Comparison of ENCODE assay signal across 10 cellular contexts in genomic region chr20:13783528-13783927, GRCh38.
DNase-seq lines count a peak whose midpoint lies in the region; ATAC-seq and TF ChIP-seq lines count a peak whose summit lies in the region.
"Had no signal": no experiment of that assay in that cellular context is flagged by ENCODE, and none has a peak within 500 bp of the region (broad histone marks: within the 10 kb centered on the region; RNA-seq: fewer than 3 reads in every experiment).

No MANE protein-coding gene starts in this region.

- no peaks in the 10 kb centered on the region for H4K20me1 ChIP-seq in OCI-LY3 (ENCODE audit: insufficient read depth, low read length)

- no peaks in the 10 kb centered on the region for H3K9me3 Mint-ChIP-seq in effector memory CD8-positive, alpha-beta T cell

- H3K36me3 Mint-ChIP-seq in effector memory CD8-positive, alpha-beta T cell (ENCODE audit: insufficient read depth): peaks cover 40% of the 10 kb centered on the region

- H3K36me3 ChIP-seq in OCI-LY3 (replicated peaks; ENCODE audit: low read depth, low read length) (peaks cover 35% of the 10 kb centered on the region), neuron (ENCODE audit: insufficient read depth, low read length) (peaks cover 42% of the 10 kb centered on the region)
- H3K36me3 ChIP-seq: neutrophil had no signal

- DNase-seq in GM12864 (ENCODE audit: low read depth) (no peak), DMS153 (lab: John Stamatoyannopoulos, UW) (no peak), NCI-H1092 (lab: John Stamatoyannopoulos, UW) (no peak), cerebellar nuclear complex (lab: John Stamatoyannopoulos, UW) (no peak)
- no peak for DNase-seq in effector memory CD8-positive, alpha-beta T cell
- no peak for DNase-seq in stimulated activated CD4-positive, alpha-beta T cell treated with anti-CD3 and anti-CD28 coated beads, Interleukin-2, amount 100 ng/mL, for 48 hours

- H2AFZ ChIP-seq in OCI-LY3 (ENCODE audit: low read depth, low read length) (no peak overlapping the region), neuron (ENCODE audit: low read depth, low read length) (no peak overlapping the region)

- H3K4me1 ChIP-seq in OCI-LY3 (ENCODE audit: low read length) (peaks cover 18% of the 10 kb centered on the region), neuron (ENCODE audit: insufficient read depth, low read length) (peaks cover 16% of the 10 kb centered on the region)

- H3K27ac ChIP-seq in OCI-LY3 (ENCODE audit: low read length): no peak overlapping the region
- H3K27ac ChIP-seq: neutrophil had no signal

- ATAC-seq in effector memory CD8-positive, alpha-beta T cell (replicated peaks): no peak
- ATAC-seq: activated CD4-positive, CD25-positive, alpha-beta regulatory T cell treated with anti-CD3 and anti-CD28 coated beads, Interleukin-2, amount 50 U/mL, for 24 hours had no signal

- H3K9me3 ChIP-seq in OCI-LY3 (ENCODE audit: insufficient read depth, low read length): no peaks in the 10 kb centered on the region
- H3K9me3 ChIP-seq in neuron (ENCODE audit: low read length): no peaks in the 10 kb centered on the region
- H3K9me3 ChIP-seq: neutrophil had no signal

- H3K79me2 ChIP-seq in OCI-LY3 (ENCODE audit: low read length): peaks cover 89% of the 10 kb centered on the region

- TF ChIP-seq CTCF in GM12864 (IDR thresholded peaks at IDR 0.05; ENCODE audit: low read depth, low read length, missing control alignments) (no peak), OCI-LY3 (IDR thresholded peaks at IDR 0.05; ENCODE audit: low read depth, low read length) (no peak)

- H3K4me3 ChIP-seq in GM12864 (ENCODE audit: low read depth, low read length): peak overlapping the region; percentile 73
- H3K4me3 ChIP-seq in OCI-LY3 (ENCODE audit: low read length): peak overlapping the region; percentile 84
- H3K4me3 ChIP-seq in neuron (ENCODE audit: low read length): peak overlapping the region; percentile 87

- H3K4me2 ChIP-seq in OCI-LY3 (ENCODE audit: low read length): peak overlapping the region; percentile 75

- no peaks in the 10 kb centered on the region for H3K27me3 ChIP-seq in OCI-LY3 (ENCODE audit: low read depth, low read length)
- no peaks in the 10 kb centered on the region for H3K27me3 ChIP-seq in neuron (ENCODE audit: insufficient read depth, low read length)
- H3K27me3 ChIP-seq: neutrophil had no signal

- H3K27me3 Mint-ChIP-seq in effector memory CD8-positive, alpha-beta T cell: no peaks in the 10 kb centered on the region

- H3K4me1 Mint-ChIP-seq in effector memory CD8-positive, alpha-beta T cell (ENCODE audit: low read depth in 2 of 2): peaks cover 34 to 51% of the 10 kb centered on the region in 2 donors

- peak overlapping the region in 1 of 2 donors; percentile 99 for H3K27ac Mint-ChIP-seq in effector memory CD8-positive, alpha-beta T cell

- peak overlapping the region; percentile 95 to 98 for H3K4me3 Mint-ChIP-seq in effector memory CD8-positive, alpha-beta T cell

- peak overlapping the region; percentile 84 for H3K9ac ChIP-seq in OCI-LY3 (ENCODE audit: low read length)
